Comparison of ENCODE assay signal across 18 cellular contexts in genomic region chr2:217372794-217373193, GRCh38.
"Had no signal": no experiment of that assay in that cellular context is flagged by ENCODE, and none has a peak within 500 bp of the region (broad histone marks: within the 10 kb centered on the region; RNA-seq: fewer than 3 reads in every experiment).

No MANE protein-coding gene starts in this region.

- ATAC-seq: left ventricle myocardium superior; mucosa of descending colon; natural killer cell treated with Interleukin-12 subunit alpha and Interleukin-12 subunit beta and Interleukin-15 and Interleukin-18, amount 100 ng/mL, for 72 hours; stimulated activated memory B cell treated with anti-CD40 and anti-IgM and Interleukin-4, amounts not matched to agents 10 μg/mL and 1 μg/mL and 100 μg/mL, for 72 hours; stimulated activated naive CD8-positive, alpha-beta T cell treated with anti-CD3 and anti-CD28 coated beads, Interleukin-15, Interleukin-2, amounts not matched to agents 100 U/mL and 50 U/mL, for 24 hours had no signal

- H3K4me3 ChIP-seq: coronary artery, lower lobe of right lung, mucosa of descending colon, prostate gland, right atrium auricular region, skin epidermis, spleen had no signal

- H3K27me3 ChIP-seq: right atrium auricular region, spleen had no signal

- H3K9me3 ChIP-seq: lower lobe of right lung, mucosa of descending colon, prostate gland, right atrium auricular region, spleen had no signal

- H3K4me1 ChIP-seq: lower lobe of right lung had no signal

- H3K27ac ChIP-seq: lower lobe of right lung, right atrium auricular region, spleen had no signal

- DNase-seq: dermis blood vessel endothelial cell; effector memory CD4-positive, alpha-beta T cell; head of caudate nucleus; left ventricle myocardium superior; lower lobe of right lung; mesenchymal stem cell; mucosa of descending colon; naive B cell; nucleus accumbens; spleen; stimulated activated CD4-positive, alpha-beta T cell treated with anti-CD3 and anti-CD28 coated beads, Interleukin-4, amount 100 ng/mL, for 4 hours; stimulated activated naive CD8-positive, alpha-beta T cell treated with anti-CD3 and anti-CD28 coated beads, Interleukin-15, Interleukin-2, amounts not matched to agents 100 U/mL and 50 U/mL, for 24 hours had no signal

- H3K36me3 ChIP-seq: lower lobe of right lung, prostate gland, right atrium auricular region, spleen had no signal
